8 cellular contexts compared by ENCODE assay signal in the genomic region with DNA sequence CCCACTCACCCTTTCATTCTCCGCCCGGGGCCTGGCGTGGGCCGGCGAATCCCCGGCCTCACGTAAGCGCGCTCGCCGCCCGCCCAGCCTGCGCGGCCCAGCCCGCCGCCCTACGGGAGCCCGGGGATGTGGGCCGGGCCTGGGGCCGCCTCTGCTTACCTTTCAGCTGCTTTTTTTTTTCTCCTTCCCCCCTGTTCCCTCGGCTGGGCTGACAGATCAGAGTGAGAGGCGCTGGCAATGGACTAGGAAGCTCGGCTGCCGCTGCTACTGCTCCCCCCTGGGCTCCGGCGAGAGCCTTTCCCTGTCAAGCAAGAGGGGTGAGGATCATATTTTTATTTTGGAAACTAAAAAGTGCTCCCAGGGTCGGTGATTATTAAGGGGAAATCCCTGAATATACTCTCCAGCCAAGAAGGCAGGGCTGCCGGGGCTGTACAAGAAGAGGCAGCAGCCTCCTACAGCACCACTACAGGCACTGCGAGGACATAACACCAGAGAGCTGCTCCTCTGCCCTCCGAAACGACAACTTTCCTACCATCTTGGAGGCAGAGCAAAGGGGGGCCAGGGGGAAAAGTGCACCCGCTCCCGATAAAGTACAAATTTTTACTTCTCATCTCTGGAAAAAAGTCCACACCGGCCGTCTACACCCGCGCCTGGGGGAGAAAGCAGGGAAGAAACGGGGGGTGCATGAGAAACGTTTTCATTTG.
A peak's percentile ranks its signal among the peaks of the same experiment; 100 is the strongest.
DNase-seq lines count a peak whose midpoint lies in the region; ATAC-seq and TF ChIP-seq lines count a peak whose summit lies in the region.

A gene with protein sequence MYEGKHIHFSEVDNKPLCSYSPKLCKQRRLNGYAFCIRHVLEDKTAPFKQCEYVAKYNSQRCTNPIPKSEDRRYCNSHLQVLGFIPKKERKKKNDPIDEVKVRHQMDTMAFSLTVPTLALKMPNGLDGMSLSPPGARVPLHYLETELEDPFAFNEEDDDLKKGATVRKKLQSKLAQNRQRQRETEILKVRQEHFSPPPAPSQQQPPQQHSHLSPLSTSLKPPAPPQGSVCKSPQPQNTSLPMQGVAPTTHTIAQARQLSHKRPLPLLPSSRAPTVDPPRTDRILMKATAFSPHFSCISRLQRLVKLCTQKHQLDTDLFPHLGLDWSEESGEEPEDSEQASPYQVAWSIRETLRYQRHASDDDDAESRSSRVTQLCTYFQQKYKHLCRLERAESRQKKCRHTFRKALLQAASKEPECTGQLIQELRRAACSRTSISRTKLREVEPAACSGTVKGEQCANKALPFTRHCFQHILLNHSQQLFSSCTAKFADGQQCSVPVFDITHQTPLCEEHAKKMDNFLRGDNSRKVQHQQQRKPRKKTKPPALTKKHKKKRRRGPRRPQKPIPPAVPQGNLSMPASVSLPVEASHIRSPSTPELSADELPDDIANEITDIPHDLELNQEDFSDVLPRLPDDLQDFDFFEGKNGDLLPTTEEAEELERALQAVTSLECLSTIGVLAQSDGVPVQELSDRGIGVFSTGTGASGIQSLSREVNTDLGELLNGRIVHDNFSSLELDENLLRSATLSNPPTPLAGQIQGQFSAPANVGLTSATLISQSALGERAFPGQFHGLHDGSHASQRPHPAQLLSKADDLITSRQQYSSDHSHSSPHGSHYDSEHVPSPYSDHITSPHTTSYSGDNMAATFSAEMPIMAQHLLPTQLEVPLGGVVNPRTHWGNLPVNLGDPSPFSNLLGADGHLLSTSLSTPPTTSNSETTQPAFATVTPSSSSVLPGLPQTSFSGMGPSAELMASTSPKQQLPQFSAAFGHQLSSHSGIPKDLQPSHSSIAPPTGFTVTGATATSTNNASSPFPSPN (minus strand): TSS at position 433 of the 704 bp plus-strand sequence. CDS start 23,158 bp downstream, outside the sequence.

- peak; percentile 70 for TF ChIP-seq POLR2A in GM18951 (IDR thresholded peaks at IDR 0.05; ENCODE audit: extremely low read depth, insufficient read depth, insufficient read length)

- peak; percentile 87 for DNase-seq in AG20443 (ENCODE audit: low spot score)
- DNase-seq in NCI-H446 (lab: John Stamatoyannopoulos, UW) = peak; percentile 79 to 82
- DNase-seq in activated CD4-positive, alpha-beta T cell treated with anti-CD3 and anti-CD28 coated beads for 24 hours (ENCODE audit: low read depth in 2 of 2) = peak; percentile 54 to 58
- peak; percentile 94 for DNase-seq in left kidney (ENCODE audit: low read depth, low spot score)
- peak; percentile 75 to 80 for DNase-seq in stimulated activated CD4-positive, alpha-beta T cell treated with anti-CD3 and anti-CD28 coated beads, Interleukin-2, amount 100 ng/mL, for 24 hours

- peak within 1 kb of the TSS; percentile 97 for H3K27ac ChIP-seq in cingulate gyrus (ENCODE audit: low read depth, low read length)

- peak; percentile 83 for ATAC-seq in HG03196 (IDR thresholded peaks at IDR 0.05; ENCODE audit: unreplicated experiment)

- in situ Hi-C loops in GM18951 (cut with MboI; ENCODE audit: low sequenced_read_pairs, unreplicated experiment) = no loop called here

Comparison
In these comparisons a context has a peak if more than half of its experiments do, and no peak if none do; other contexts are left out.
1. Peak in every context shown above with its lines: DNase-seq, ATAC-seq and H3K27ac ChIP-seq.